In genomic region chr19:18718846-18719458, GRCh38 we compare ENCODE assay signal across 14 cellular contexts.
"Had no signal": no experiment of that assay in that cellular context is flagged by ENCODE, and none has a peak within 500 bp of the region (broad histone marks: within the 10 kb centered on the region; RNA-seq: fewer than 3 reads in every experiment).

No MANE protein-coding gene starts in this region.

- H3K27me3 ChIP-seq: colonic mucosa, heart right ventricle, suprapubic skin had no signal

- H3K36me3 ChIP-seq: colonic mucosa, prostate gland, suprapubic skin had no signal

- DNase-seq: activated CD4-positive, alpha-beta memory T cell treated with anti-CD3 and anti-CD28 coated beads for 36 hours; activated naive CD4-positive, alpha-beta T cell; activated naive CD8-positive, alpha-beta T cell treated with anti-CD3 and anti-CD28 coated beads for 36 hours; activated T-cell treated with anti-CD3 and anti-CD28 coated beads for 4 hours; amniotic stem cell; colonic mucosa; heart right ventricle; left cardiac atrium; nephron progenitor cell; occipital lobe; stimulated activated CD4-positive, alpha-beta T cell treated with anti-CD3 and anti-CD28 coated beads, Interleukin-2, amount 100 ng/mL, for 24 hours; WERI-Rb-1 had no signal

- H3K27ac ChIP-seq: colonic mucosa, heart right ventricle, prostate gland, suprapubic skin, WERI-Rb-1 had no signal

- H3K4me1 ChIP-seq: colonic mucosa, prostate gland, suprapubic skin had no signal

- H3K9me3 ChIP-seq: colonic mucosa, heart right ventricle, prostate gland, suprapubic skin had no signal

- H3K4me3 ChIP-seq: colonic mucosa, heart right ventricle, prostate gland, suprapubic skin had no signal
